13 cellular contexts compared by ENCODE assay signal in the genomic region with DNA sequence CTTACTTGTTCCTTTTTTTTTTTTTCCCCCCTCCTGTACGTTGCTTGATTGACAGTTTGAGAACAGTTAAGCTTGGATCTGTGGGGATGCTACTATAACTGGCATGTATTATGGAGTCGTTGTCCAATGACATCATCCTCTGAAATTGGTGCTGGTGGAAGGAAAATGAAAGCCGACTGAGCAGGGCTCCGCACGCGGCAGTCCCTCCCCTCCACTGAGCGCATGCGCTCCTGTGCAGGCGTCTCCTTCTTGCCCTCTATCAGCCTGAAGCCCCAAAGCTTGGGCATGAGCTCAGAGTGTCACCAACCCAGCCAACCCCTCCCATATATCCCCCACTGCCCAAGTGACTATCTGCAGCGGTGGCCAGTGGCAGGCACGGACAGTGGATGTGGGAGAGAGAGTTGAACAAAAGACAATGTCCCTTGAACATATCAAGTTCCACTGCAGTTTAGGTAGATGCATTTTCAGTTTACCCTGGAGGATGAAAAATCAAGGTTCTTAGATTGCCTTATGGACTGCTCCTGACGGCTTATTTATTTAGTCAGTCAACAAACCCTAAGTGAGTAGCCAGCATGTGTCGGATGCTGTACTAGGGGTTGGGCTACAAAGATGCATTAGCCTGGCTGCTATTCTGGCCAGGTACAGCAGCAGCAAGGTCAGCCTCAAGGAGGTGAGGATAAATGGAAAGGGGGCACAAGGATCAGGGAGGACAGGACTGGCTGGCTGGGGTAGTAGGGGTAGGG. TPM values are rescaled to one million over a fixed set of nuclear protein-coding genes. Genes with fewer than 3 reads are reported as not detected.
DNase-seq lines count a peak whose midpoint lies in the region; ATAC-seq and TF ChIP-seq lines count a peak whose summit lies in the region.
"Had no signal": no experiment of that assay in that cellular context is flagged by ENCODE, and none has a peak within 500 bp of the region (broad histone marks: within the 10 kb centered on the region; RNA-seq: fewer than 3 reads in every experiment).

No MANE protein-coding gene starts in this region.

- no peaks in the 10 kb centered on the region for H3K9me3 Mint-ChIP-seq in osteocyte (ENCODE audit: unreplicated experiment)
- no peaks in the 10 kb centered on the region for H3K9me3 Mint-ChIP-seq in activated T-helper 2 cell treated with anti-CD3 and anti-CD28 coated beads, Interferon-gamma antibody, Interleukin-2, Interleukin-4, amounts not matched to agents 10 μg/mL and 5 μg/mL and 100 μg/mL, durations not matched to agents 14 hours and 24 hours and 36 hours
- H3K9me3 Mint-ChIP-seq: dendritic cell treated with granulocyte-macrophage colony-stimulating factor and Interleukin-4, amounts not matched to agents 40 ng/mL and 50 ng/mL, for 4 days had no signal

- no peak overlapping the region for H3K4me3 Mint-ChIP-seq in osteocyte (ENCODE audit: unreplicated experiment)
- H3K4me3 Mint-ChIP-seq in activated T-helper 2 cell treated with anti-CD3 and anti-CD28 coated beads, Interferon-gamma antibody, Interleukin-2, Interleukin-4, amounts not matched to agents 10 μg/mL and 5 μg/mL and 100 μg/mL, durations not matched to agents 14 hours and 24 hours and 36 hours (ENCODE audit: low read depth) = no peak overlapping the region
- H3K4me3 Mint-ChIP-seq: dendritic cell treated with granulocyte-macrophage colony-stimulating factor and Interleukin-4, amounts not matched to agents 40 ng/mL and 50 ng/mL, for 4 days had no signal

- ATAC-seq in left ventricle myocardium superior = peak; percentile 58
- no peak for ATAC-seq in GM18868 (IDR thresholded peaks at IDR 0.05; ENCODE audit: unreplicated experiment)

- H3K36me3 Mint-ChIP-seq in osteocyte (ENCODE audit: unreplicated experiment) = peaks cover 2% of the 10 kb centered on the region
- H3K36me3 Mint-ChIP-seq in activated T-helper 2 cell treated with anti-CD3 and anti-CD28 coated beads, Interferon-gamma antibody, Interleukin-2, Interleukin-4, amounts not matched to agents 10 μg/mL and 5 μg/mL and 100 μg/mL, durations not matched to agents 14 hours and 24 hours and 36 hours (ENCODE audit: low read depth) = peaks cover 20% of the 10 kb centered on the region

- H3K4me1 Mint-ChIP-seq in osteocyte (ENCODE audit: unreplicated experiment) = peaks cover 84% of the 10 kb centered on the region
- H3K4me1 Mint-ChIP-seq in activated T-helper 2 cell treated with anti-CD3 and anti-CD28 coated beads, Interferon-gamma antibody, Interleukin-2, Interleukin-4, amounts not matched to agents 10 μg/mL and 5 μg/mL and 100 μg/mL, durations not matched to agents 14 hours and 24 hours and 36 hours (ENCODE audit: low read depth) = peaks cover 25% of the 10 kb centered on the region

- TF ChIP-seq CTCF in osteocyte (IDR thresholded peaks at IDR 0.05) = no peak

- H3K27ac Mint-ChIP-seq in osteocyte (ENCODE audit: unreplicated experiment) = peak overlapping the region; percentile 81
- H3K27ac Mint-ChIP-seq in activated T-helper 2 cell treated with anti-CD3 and anti-CD28 coated beads, Interferon-gamma antibody, Interleukin-2, Interleukin-4, amounts not matched to agents 10 μg/mL and 5 μg/mL and 100 μg/mL, durations not matched to agents 14 hours and 24 hours and 36 hours = no peak overlapping the region
- H3K27ac Mint-ChIP-seq: dendritic cell treated with granulocyte-macrophage colony-stimulating factor and Interleukin-4, amounts not matched to agents 40 ng/mL and 50 ng/mL, for 4 days had no signal

- no peaks in the 10 kb centered on the region for H3K27me3 Mint-ChIP-seq in osteocyte (ENCODE audit: unreplicated experiment)
- H3K27me3 Mint-ChIP-seq in activated T-helper 2 cell treated with anti-CD3 and anti-CD28 coated beads, Interferon-gamma antibody, Interleukin-2, Interleukin-4, amounts not matched to agents 10 μg/mL and 5 μg/mL and 100 μg/mL, durations not matched to agents 14 hours and 24 hours and 36 hours (ENCODE audit: low read depth) = no peaks in the 10 kb centered on the region

- DNase-seq in caudate nucleus (lab: John Stamatoyannopoulos, UW) (peak in 59 of 61 donors; percentile 15 to 95 (median 82)), left ventricle myocardium superior (peak; percentile 60), osteocyte (ENCODE audit: extremely low spot score, unreplicated experiment) (no peak), iPS-NIHi7 (ENCODE audit: extremely low spot score) (no peak), COR-L47 (lab: John Stamatoyannopoulos, UW) (no peak)
- DNase-seq in activated T-helper 2 cell treated with anti-CD3 and anti-CD28 coated beads, Interferon-gamma antibody, Interleukin-2, Interleukin-4, amounts not matched to agents 10 μg/mL and 5 μg/mL and 100 μg/mL, durations not matched to agents 14 hours and 24 hours and 36 hours (ENCODE audit: low spot score) = no peak
- DNase-seq: activated CD4-positive, alpha-beta T cell treated with anti-CD3 and anti-CD28 coated beads, Interleukin-2, amount 50 U/mL, for 1 hour; activated gamma-delta T cell treated with Interleukin-2 at 50 U/mL for 16 hours; KG1; NCI-H2029 treated with DMSO at 0.1 percent for 48 hours; stimulated activated CD4-positive, alpha-beta T cell treated with anti-CD3 and anti-CD28 coated beads, Interleukin-12 subunit alpha, Interleukin-12 subunit beta, amount 100 ng/mL, for 4 hours had no signal

- H3K27ac ChIP-seq in caudate nucleus (ENCODE audit: low read depth, low read length) = peak overlapping the region; percentile 98

- intact Hi-C loops in left ventricle myocardium superior (cut with micrococcal nuclease) = no loop called here
- intact Hi-C loops in activated T-helper 2 cell treated with anti-CD3 and anti-CD28 coated beads, Interferon-gamma antibody, Interleukin-2, Interleukin-4, amounts not matched to agents 10 μg/mL and 5 μg/mL and 100 μg/mL, durations not matched to agents 14 hours and 24 hours and 36 hours (cut with micrococcal nuclease) = no loop called here

RNA-seq across cellular contexts. Expression of gene MBNL2, which starts 20.8 kb away (rescaled TPM):
- total RNA-seq in left ventricle myocardium superior (66.7 TPM), osteocyte (66.6 and 71.8 TPM in 2 replicates)
- 27.2 and 28.4 TPM in 2 replicates for total RNA-seq in activated T-helper 2 cell treated with anti-CD3 and anti-CD28 coated beads, Interferon-gamma antibody, Interleukin-2, Interleukin-4, amounts not matched to agents 10 μg/mL and 5 μg/mL and 100 μg/mL, durations not matched to agents 14 hours and 24 hours and 36 hours

Comparison
In these comparisons a context has a peak if more than half of its experiments do, and no peak if none do; other contexts are left out.
1. DNase-seq: peak in caudate nucleus (59 of 61) and left ventricle myocardium superior (single experiment); none in osteocyte (single experiment), iPS-NIHi7 (single experiment), COR-L47 (single experiment) and activated T-helper 2 cell treated with anti-CD3 and anti-CD28 coated beads, Interferon-gamma antibody, Interleukin-2, Interleukin-4, amounts not matched to agents 10 μg/mL and 5 μg/mL and 100 μg/mL, durations not matched to agents 14 hours and 24 hours and 36 hours (single experiment).